8 cellular contexts compared by ENCODE assay signal in genomic region chr9:136342191-136343120, GRCh38. TPM values are rescaled to one million over a fixed set of nuclear protein-coding genes. Genes with fewer than 3 reads are reported as not detected.
A peak's percentile ranks its signal among the peaks of the same experiment; 100 is the strongest.
DNase-seq lines count a peak whose midpoint lies in the region; ATAC-seq, FAIRE-seq and TF ChIP-seq lines count a peak whose summit lies in the region.

No MANE protein-coding gene starts in this region.

- DNase-seq in GM12892 (ENCODE audit: insufficient read length) (peak; percentile 72), RPMI8226 (peak; percentile 80), adipocyte (ENCODE audit: low read depth) (peak; percentile 54), left ventricle myocardium superior (peak; percentile 93), prostate gland (ENCODE audit: low spot score) (peak; percentile 82), urothelium cell line (ENCODE audit: low spot score) (peak; percentile 35)

- no peak for TF ChIP-seq CTCF in prostate gland (IDR thresholded peaks at IDR 0.05)

- ATAC-seq in left ventricle myocardium superior (peak; percentile 75), HG03521 (IDR thresholded peaks at IDR 0.05; ENCODE audit: unreplicated experiment) (no peak), GM19023 (IDR thresholded peaks at IDR 0.05; ENCODE audit: unreplicated experiment) (no peak)

- H3K9me3 ChIP-seq in adipocyte (ENCODE audit: control insufficient read depth, low read length), result no peaks in the 10 kb centered on the region
- H3K9me3 ChIP-seq in prostate gland, result no peaks in the 10 kb centered on the region

- 9% methylated on average over 47 of the region's 59 CpGs for WGBS in prostate gland

- FAIRE-seq in GM12892 (lab: Jason Lieb, UNC) (no peak), urothelium cell line (lab: Jason Lieb, UNC) (no peak)

- H3K36me3 ChIP-seq in adipocyte (ENCODE audit: control insufficient read depth, insufficient read depth, low read length, severe bottlenecking), result peaks cover 3% of the 10 kb centered on the region
- peaks cover 0 to 2% of the 10 kb centered on the region in 2 donors for H3K36me3 ChIP-seq in prostate gland

- no peak overlapping the region for H3K9ac ChIP-seq in adipocyte (ENCODE audit: low read length)

- TF ChIP-seq POLR2A in GM12892 (IDR thresholded peaks at IDR 0.05; ENCODE audit: low read depth, low read length), result no peak
- TF ChIP-seq POLR2A in prostate gland (IDR thresholded peaks at IDR 0.05), result no peak

- H3K27me3 ChIP-seq in adipocyte (replicated peaks; ENCODE audit: control insufficient read depth, insufficient read depth, low read length), result no peaks in the 10 kb centered on the region
- H3K27me3 ChIP-seq in prostate gland (replicated peaks; ENCODE audit: insufficient read depth), result no peaks in the 10 kb centered on the region

- H3K4me1 ChIP-seq in adipocyte (ENCODE audit: control insufficient read depth, insufficient read depth, low read length) (peaks cover 22% of the 10 kb centered on the region), prostate gland (replicated peaks) (no peaks in the 10 kb centered on the region)

- H3K27ac ChIP-seq in prostate gland, result peak overlapping the region; percentile 16 to 37

- intact Hi-C loops in left ventricle myocardium superior (cut with micrococcal nuclease), result no loop called here
- intact Hi-C loops in prostate gland (cut with DNase I), result no loop called here

- H3K4me3 ChIP-seq in adipocyte (ENCODE audit: low read length) (no peak overlapping the region), prostate gland (peak overlapping the region; percentile 33 to 38)

RNA-seq across cellular contexts. Expression of gene GPSM1, which starts 15.1 kb away (rescaled TPM):
- polyA plus RNA-seq in GM12892 (2012; ENCODE audit: missing spikeins), result not detected
- 61.7 TPM for total RNA-seq in left ventricle myocardium superior
- 10 to 100 TPM; 11.3 to 89.2 TPM for total RNA-seq in prostate gland

RNA-seq across cellular contexts. Expression of gene DNLZ, which starts 21.1 kb away (rescaled TPM):
- polyA plus RNA-seq in GM12892 (2012; ENCODE audit: missing spikeins), result 2.3 TPM
- total RNA-seq in left ventricle myocardium superior, result 40.2 TPM
- 10 to 100 TPM; 37.6 to 64.3 TPM for total RNA-seq in prostate gland

RNA-seq across cellular contexts. Expression of gene CARD9, which starts 31.0 kb away (rescaled TPM):
- 2.7 TPM for polyA plus RNA-seq in GM12892 (2012; ENCODE audit: missing spikeins)
- total RNA-seq in left ventricle myocardium superior (0.79 TPM), prostate gland (1 to 10 TPM; 1.5 to 3.4 TPM)

RNA-seq across cellular contexts. Expression of gene CCDC187, which starts 38.6 kb away (rescaled TPM):
- not detected for polyA plus RNA-seq in GM12892 (2012; ENCODE audit: missing spikeins)
- total RNA-seq in left ventricle myocardium superior (not detected), prostate gland (1 to 10 TPM in 1 of 2 donors, not detected in 1; 1.2 TPM)

RNA-seq across cellular contexts. Expression of gene SNAPC4, which starts 57.5 kb away (rescaled TPM):
- 7.4 TPM for polyA plus RNA-seq in GM12892 (2012; ENCODE audit: missing spikeins)
- total RNA-seq in left ventricle myocardium superior (4.4 TPM), prostate gland (10 to 100 TPM in 1 of 2 donors, 1 to 10 TPM in 1; 8.6 to 22.2 TPM)

Comparison
In these comparisons a context has a peak if more than half of its experiments do, and no peak if none do; other contexts are left out.
1. DNase-seq: peak in every context shown above with its lines; median percentile 93 in left ventricle myocardium superior; 82 in prostate gland; 80 in RPMI8226; 72 in GM12892; 54 in adipocyte; 35 in urothelium cell line.